In the genomic region with DNA sequence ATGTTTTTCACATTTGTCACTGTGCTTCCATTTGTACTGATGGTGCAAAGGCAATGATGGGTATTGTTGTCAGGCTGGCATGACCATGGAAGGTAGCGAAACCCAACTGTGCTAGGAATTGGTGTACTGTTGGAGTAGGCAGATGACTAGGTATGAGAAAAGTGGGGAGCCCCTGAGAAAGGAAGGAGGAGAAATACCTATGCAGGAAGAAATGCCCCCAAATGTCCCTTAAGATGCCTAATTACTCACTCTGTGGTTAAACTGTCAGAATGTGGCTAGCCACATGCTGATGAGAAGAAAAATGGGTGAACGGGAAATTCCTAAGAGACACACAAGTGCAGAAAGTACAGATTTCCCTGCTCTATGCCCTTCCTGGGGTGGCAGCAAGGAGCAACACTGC, we compare ENCODE assay signal across 17 cellular contexts.
"Had no signal": no experiment of that assay in that cellular context is flagged by ENCODE, and none has a peak within 500 bp of the region (broad histone marks: within the 10 kb centered on the region; RNA-seq: fewer than 3 reads in every experiment).

No MANE protein-coding gene starts in this region.

- H3K4me3 Mint-ChIP-seq: activated CD8-positive, alpha-beta T cell treated with anti-CD3 and anti-CD28 coated beads, Interleukin-2, amount 10 ng/mL, durations not matched to agents 7 days and 5 days; activated naive CD8-positive, alpha-beta T cell; activated T-helper 17 cell treated with anti-CD3 and anti-CD28 coated beads, Interleukin-2, amount 50 U/mL, for 72 hours; mesothelial cell of epicardium had no signal

- DNase-seq: activated CD4-positive, alpha-beta T cell treated with anti-CD3 and anti-CD28 coated beads for 4 hours; activated CD8-positive, alpha-beta memory T cell treated with anti-CD3 and anti-CD28 coated beads, Interleukin-2, amount 50 U/mL, for 48 hours; activated CD8-positive, alpha-beta T cell treated with anti-CD3 and anti-CD28 coated beads, Interleukin-2, amount 10 ng/mL, durations not matched to agents 7 days and 5 days; anterior cingulate cortex; hypothalamus; left cardiac atrium; lower lobe of right lung; small intestine; substantia nigra; upper lobe of left lung; WERI-Rb-1 had no signal

- H3K36me3 Mint-ChIP-seq: activated naive CD8-positive, alpha-beta T cell; mesothelial cell of epicardium had no signal

- H3K36me3 ChIP-seq: esophagus muscularis mucosa, lower lobe of right lung, neutrophil, upper lobe of left lung, WERI-Rb-1 had no signal

- ATAC-seq: activated CD8-positive, alpha-beta T cell treated with anti-CD3 and anti-CD28 coated beads, Interleukin-2, amount 10 ng/mL, durations not matched to agents 7 days and 5 days; activated T-helper 17 cell treated with anti-CD3 and anti-CD28 coated beads, Interleukin-2, amount 50 U/mL, for 72 hours; left cardiac atrium; lower lobe of right lung had no signal

- H3K9me3 ChIP-seq: lower lobe of right lung, neutrophil, upper lobe of left lung had no signal

- H3K4me1 ChIP-seq: esophagus muscularis mucosa, lower lobe of right lung, upper lobe of left lung had no signal

- FAIRE-seq: bronchial epithelial cell, small intestine had no signal

- H3K27me3 Mint-ChIP-seq: activated naive CD8-positive, alpha-beta T cell; activated T-helper 17 cell treated with anti-CD3 and anti-CD28 coated beads, Interleukin-2, amount 50 U/mL, for 72 hours had no signal

- H3K27ac Mint-ChIP-seq: activated CD8-positive, alpha-beta T cell treated with anti-CD3 and anti-CD28 coated beads, Interleukin-2, amount 10 ng/mL, durations not matched to agents 7 days and 5 days; activated naive CD8-positive, alpha-beta T cell; activated T-helper 17 cell treated with anti-CD3 and anti-CD28 coated beads, Interleukin-2, amount 50 U/mL, for 72 hours; mesothelial cell of epicardium had no signal

- H3K27ac ChIP-seq: esophagus muscularis mucosa, lower lobe of right lung, neutrophil, upper lobe of left lung, WERI-Rb-1 had no signal

- H3K4me1 Mint-ChIP-seq: activated T-helper 17 cell treated with anti-CD3 and anti-CD28 coated beads, Interleukin-2, amount 50 U/mL, for 72 hours; mesothelial cell of epicardium had no signal

- H3K27me3 ChIP-seq: esophagus muscularis mucosa, neutrophil, upper lobe of left lung had no signal

- H3K4me3 ChIP-seq: esophagus muscularis mucosa, lower lobe of right lung, upper lobe of left lung had no signal
